10 cellular contexts compared by ENCODE assay signal in the genomic region with DNA sequence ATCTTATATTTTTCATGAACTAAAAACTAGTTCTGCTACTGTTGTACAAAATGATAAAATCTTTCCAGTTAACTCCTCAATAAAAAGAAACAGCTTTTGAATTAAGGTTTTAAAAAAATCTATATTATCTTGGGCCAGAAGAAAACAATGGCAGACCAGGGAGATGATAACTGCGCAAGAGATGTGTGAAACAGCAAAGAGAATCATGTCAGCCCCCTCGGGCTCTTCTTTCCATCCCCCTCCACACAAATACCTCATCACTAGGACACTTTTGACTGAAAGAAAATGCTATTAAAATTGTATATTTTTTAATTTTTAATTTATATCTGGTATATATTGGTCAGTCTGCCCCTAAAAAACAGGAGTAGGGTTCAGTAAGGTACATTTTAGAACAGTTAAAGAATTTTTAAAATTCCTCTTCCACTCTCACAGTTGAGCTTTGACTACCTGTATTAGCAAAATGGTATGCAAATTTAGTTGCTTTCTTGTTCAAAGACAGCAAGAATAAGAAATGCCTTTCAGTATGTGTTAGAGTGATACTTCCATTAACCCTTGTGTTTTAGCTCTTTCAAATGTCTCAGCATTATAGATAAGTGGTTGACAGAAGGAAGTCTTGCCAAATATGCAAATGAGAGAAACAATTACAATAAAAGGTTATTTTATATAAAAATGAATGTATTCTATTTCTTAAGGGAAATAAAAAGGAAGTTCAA. TPM values are rescaled to one million over a fixed set of nuclear protein-coding genes. Genes with fewer than 3 reads are reported as not detected.
DNase-seq lines count a peak whose midpoint lies in the region; ATAC-seq lines count a peak whose summit lies in the region.
"Had no signal": no experiment of that assay in that cellular context is flagged by ENCODE, and none has a peak within 500 bp of the region (broad histone marks: within the 10 kb centered on the region; RNA-seq: fewer than 3 reads in every experiment).

No MANE protein-coding gene starts in this region.

- H3K36me3 ChIP-seq in ACC112 (ENCODE audit: insufficient read depth, low read length), result no peaks in the 10 kb centered on the region

- H3K27ac Mint-ChIP-seq in activated CD4-positive, alpha-beta memory T cell treated with anti-CD3 and anti-CD28 coated beads, Interleukin-2, amount 10 ng/mL, durations not matched to agents 7 days and 5 days, result no peak overlapping the region
- H3K27ac Mint-ChIP-seq: CD14-positive monocyte had no signal

- no peaks in the 10 kb centered on the region for H3K4me1 ChIP-seq in ACC112 (ENCODE audit: control insufficient read depth, insufficient read depth, low read length, unreplicated experiment)

- no peaks in the 10 kb centered on the region for H3K79me2 ChIP-seq in ACC112 (ENCODE audit: control insufficient read depth, insufficient read depth, low read length, unreplicated experiment)

- peaks cover 18% of the 10 kb centered on the region for H3K4me1 Mint-ChIP-seq in activated CD4-positive, alpha-beta memory T cell treated with anti-CD3 and anti-CD28 coated beads, Interleukin-2, amount 10 ng/mL, durations not matched to agents 7 days and 5 days

- CTCF ChIA-PET in activated CD4-positive, alpha-beta memory T cell treated with anti-CD3 and anti-CD28 coated beads, Interleukin-2, amount 10 ng/mL, durations not matched to agents 7 days and 5 days (lab: Charles Lee), result interaction anchor here (1.0 to 2.4 kb wide), 3 partner anchors 18 to 241 kb away, joined by 3 to 9 read pairs (median 3); no protein-coding TSS in a partner anchor

- H2AFZ ChIP-seq in ACC112 (ENCODE audit: low read length, unreplicated experiment), result peak overlapping the region; percentile 66

- H3K36me3 Mint-ChIP-seq in activated CD4-positive, alpha-beta memory T cell treated with anti-CD3 and anti-CD28 coated beads, Interleukin-2, amount 10 ng/mL, durations not matched to agents 7 days and 5 days (ENCODE audit: low read depth), result no peaks in the 10 kb centered on the region
- H3K36me3 Mint-ChIP-seq: CD14-positive monocyte had no signal

- H3K4me3 Mint-ChIP-seq in activated CD4-positive, alpha-beta memory T cell treated with anti-CD3 and anti-CD28 coated beads, Interleukin-2, amount 10 ng/mL, durations not matched to agents 7 days and 5 days, result no peak overlapping the region

- POLR2A ChIA-PET in activated CD4-positive, alpha-beta memory T cell treated with anti-CD3 and anti-CD28 coated beads, Interleukin-2, amount 10 ng/mL, durations not matched to agents 7 days and 5 days (lab: Charles Lee), result no interaction called here

- H3K27me3 Mint-ChIP-seq in activated CD4-positive, alpha-beta memory T cell treated with anti-CD3 and anti-CD28 coated beads, Interleukin-2, amount 10 ng/mL, durations not matched to agents 7 days and 5 days, result peaks cover 41% of the 10 kb centered on the region

- no peak overlapping the region for H3K27ac ChIP-seq in ACC112 (ENCODE audit: low read depth, low read length)

- ATAC-seq in GM18907 (IDR thresholded peaks at IDR 0.05; ENCODE audit: unreplicated experiment), result peak; percentile 67
- peak; percentile 60 for ATAC-seq in HG02623 (IDR thresholded peaks at IDR 0.05; ENCODE audit: unreplicated experiment)
- peak; percentile 59 for ATAC-seq in HG03575 (IDR thresholded peaks at IDR 0.05; ENCODE audit: extremely low read depth, insufficient number of reproducible peaks, low FRiP score, unreplicated experiment)

- H3K9me3 Mint-ChIP-seq in activated CD4-positive, alpha-beta memory T cell treated with anti-CD3 and anti-CD28 coated beads, Interleukin-2, amount 10 ng/mL, durations not matched to agents 7 days and 5 days, result peaks cover 3% of the 10 kb centered on the region

- H3K27me3 ChIP-seq in ACC112 (ENCODE audit: insufficient read depth, low read length), result no peaks in the 10 kb centered on the region

- H3K4me3 ChIP-seq in ACC112 (ENCODE audit: low read depth, low read length), result no peak overlapping the region

- DNase-seq in hepatic stellate cell (ENCODE audit: low spot score) (no peak), NCI-H1417 (lab: John Stamatoyannopoulos, UW) (no peak), SKM-1 (lab: John Stamatoyannopoulos, UW; ENCODE audit: unreplicated experiment) (no peak)
- no peak for DNase-seq in activated CD4-positive, alpha-beta memory T cell treated with anti-CD3 and anti-CD28 coated beads, Interleukin-2, amount 10 ng/mL, durations not matched to agents 7 days and 5 days
- DNase-seq: NCI-H2029 had no signal

RNA-seq across cellular contexts. Expression of a gene that starts 36.4 kb away (rescaled TPM):
- total RNA-seq in activated CD4-positive, alpha-beta memory T cell treated with anti-CD3 and anti-CD28 coated beads, Interleukin-2, amount 10 ng/mL, durations not matched to agents 7 days and 5 days, result 10 to 100 TPM; 15.7 to 17.3 TPM
